12 cellular contexts compared by ENCODE assay signal in the genomic region with DNA sequence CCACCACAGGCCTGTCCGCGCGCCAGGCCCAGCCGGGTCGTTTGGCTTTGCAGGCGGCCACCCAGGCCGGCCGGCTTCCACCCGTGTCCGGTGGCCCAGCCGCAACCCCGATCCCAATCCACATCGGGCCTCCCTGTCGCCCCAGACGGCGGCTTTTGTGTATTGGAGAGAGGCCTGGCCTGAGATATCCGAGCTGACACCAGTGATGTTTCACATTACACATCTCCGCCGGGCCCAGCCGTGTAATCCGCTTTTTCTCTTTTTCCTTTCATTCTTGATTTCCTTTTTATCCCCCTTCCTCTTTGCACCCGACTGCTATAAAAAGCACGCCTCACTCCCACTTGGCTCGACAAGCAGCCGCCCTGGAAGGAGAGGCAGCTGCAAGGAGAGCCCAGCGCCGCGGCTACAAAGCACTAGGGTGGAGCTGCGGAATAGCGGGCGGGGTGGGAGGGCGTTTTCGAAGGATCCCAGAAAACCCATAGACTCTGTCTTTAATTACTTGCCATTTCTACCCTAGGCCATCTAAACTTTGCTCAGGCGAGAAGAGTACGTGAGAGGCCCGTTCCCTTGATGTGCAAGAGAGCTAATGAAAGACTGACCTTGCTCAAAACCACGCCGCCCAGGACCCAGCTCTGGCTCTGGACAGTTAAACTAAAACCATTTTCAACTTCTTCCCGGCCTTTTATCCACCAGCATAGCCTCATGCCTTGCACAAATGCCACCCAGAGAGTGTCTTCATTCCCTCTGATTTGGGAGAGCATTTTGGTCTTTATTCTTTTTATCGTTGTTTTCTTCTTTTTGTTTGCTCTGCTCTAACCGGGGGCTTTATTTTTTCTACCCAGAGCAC. TPM values are rescaled to one million over a fixed set of nuclear protein-coding genes. Genes with fewer than 3 reads are reported as not detected.
DNase-seq lines count a peak whose midpoint lies in the region; ATAC-seq, FAIRE-seq and TF ChIP-seq lines count a peak whose summit lies in the region.
"Had no signal": no experiment of that assay in that cellular context is flagged by ENCODE, and none has a peak within 500 bp of the region (broad histone marks: within the 10 kb centered on the region; RNA-seq: fewer than 3 reads in every experiment).

No MANE protein-coding gene starts in this region.

- H3K27me3 ChIP-seq in CD8-positive, alpha-beta memory T cell (ENCODE audit: insufficient read depth, low read length, poor library complexity, severe bottlenecking), result peaks cover 81% of the 10 kb centered on the region
- H3K27me3 ChIP-seq in endothelial cell of umbilical vein (ENCODE audit: control insufficient read depth in 2 of 2, insufficient read depth in 2 of 2, low read length in 2 of 2), result peaks cover 91 to 100% of the 10 kb centered on the region in 2 experiments

- no peak overlapping the region for H3K27ac Mint-ChIP-seq in CD8-positive, alpha-beta memory T cell
- H3K27ac Mint-ChIP-seq in HFFc6, result no peak overlapping the region
- H3K27ac Mint-ChIP-seq in naive thymus-derived CD8-positive, alpha-beta T cell, result no peak overlapping the region

- CTCF ChIA-PET in CD8-positive, alpha-beta memory T cell (lab: Charles Lee), result no interaction called here
- CTCF ChIA-PET in endothelial cell of umbilical vein (lab: Charles Lee), result interaction anchor here (0.8 to 1.0 kb wide), 2 partner anchors 33 to 1012 kb away, joined by 3 to 6 read pairs; no protein-coding TSS in a partner anchor

- no peaks in the 10 kb centered on the region for H3K9me3 ChIP-seq in CD8-positive, alpha-beta memory T cell (ENCODE audit: low read length)
- H3K9me3 ChIP-seq in endothelial cell of umbilical vein (replicated peaks; ENCODE audit: control insufficient read depth, insufficient read depth, low read length), result no peaks in the 10 kb centered on the region

- H3K27me3 Mint-ChIP-seq in CD8-positive, alpha-beta memory T cell, result peaks cover 77 to 93% of the 10 kb centered on the region in 2 donors
- H3K27me3 Mint-ChIP-seq in HFFc6 (ENCODE audit: insufficient read depth), result peaks cover 13% of the 10 kb centered on the region
- H3K27me3 Mint-ChIP-seq in naive thymus-derived CD8-positive, alpha-beta T cell, result peaks cover 54 to 100% (median 74%) of the 10 kb centered on the region in 5 donors

- TF ChIP-seq POLR2A in endothelial cell of umbilical vein (IDR thresholded peaks at IDR 0.05; ENCODE audit: low read depth, low read length) (no peak), GM12892 (IDR thresholded peaks at IDR 0.05; ENCODE audit: low read depth, low read length) (no peak)

- TF ChIP-seq CTCF in HFFc6 (IDR thresholded peaks at IDR 0.05) (no peak), endothelial cell of umbilical vein (IDR thresholded peaks at IDR 0.05; ENCODE audit: extremely low read depth in 1 of 2, insufficient read depth in 1 of 2, low read depth in 1 of 2, low read length in 2 of 2) (no peak)

- dilution Hi-C loops in endothelial cell of umbilical vein (cut with MboI; ENCODE audit: extremely low pct_ligation_motif_present, low sequenced_read_pairs), result no loop called here

- no peak overlapping the region for H3K9ac ChIP-seq in endothelial cell of umbilical vein (replicated peaks; ENCODE audit: extremely low read depth, insufficient read depth, low read length)

- intact Hi-C loops in endothelial cell of umbilical vein (cut with micrococcal nuclease), result loop anchor here (5.0 kb wide), 1 partner anchor 1898 kb away; a partner anchor contains a TSS

- no peaks in the 10 kb centered on the region for H3K9me1 ChIP-seq in endothelial cell of umbilical vein (replicated peaks; ENCODE audit: control insufficient read depth, extremely low read depth, insufficient read depth, low read length)

- no peak overlapping the region for H3K27ac ChIP-seq in CD8-positive, alpha-beta memory T cell (ENCODE audit: low read depth, low read length)
- no peak overlapping the region for H3K27ac ChIP-seq in endothelial cell of umbilical vein (ENCODE audit: insufficient read depth, low read depth, low read length)

- POLR2A ChIA-PET in CD8-positive, alpha-beta memory T cell (lab: Charles Lee), result no interaction called here
- POLR2A ChIA-PET in endothelial cell of umbilical vein (lab: Charles Lee), result no interaction called here
- POLR2A ChIA-PET in naive thymus-derived CD8-positive, alpha-beta T cell (lab: Charles Lee), result no interaction called here

- no peaks in the 10 kb centered on the region for H3K36me3 Mint-ChIP-seq in CD8-positive, alpha-beta memory T cell
- H3K36me3 Mint-ChIP-seq in HFFc6 (ENCODE audit: low read depth), result peaks cover 42% of the 10 kb centered on the region
- H3K36me3 Mint-ChIP-seq in naive thymus-derived CD8-positive, alpha-beta T cell, result peaks cover 1 to 15% (median 13%) of the 10 kb centered on the region in 3 donors

- H3K4me1 Mint-ChIP-seq in CD8-positive, alpha-beta memory T cell, result peaks cover 27 to 65% (median 35%) of the 10 kb centered on the region in 3 donors
- H3K4me1 Mint-ChIP-seq in HFFc6 (ENCODE audit: low read depth), result peaks cover 46% of the 10 kb centered on the region
- peaks cover 9 to 60% (median 47%) of the 10 kb centered on the region in 4 donors for H3K4me1 Mint-ChIP-seq in naive thymus-derived CD8-positive, alpha-beta T cell

- BruUV-seq in endothelial cell of umbilical vein (replicated peaks; lab: Mats Ljungman, UMichigan), result no TSS peak

- no peaks in the 10 kb centered on the region for H3K36me3 ChIP-seq in CD8-positive, alpha-beta memory T cell (ENCODE audit: insufficient read depth, low read length)
- H3K36me3 ChIP-seq in endothelial cell of umbilical vein (ENCODE audit: control insufficient read depth in 2 of 2, extremely low read depth in 1 of 2, insufficient read depth in 2 of 2, low read length in 2 of 2), result no peaks in the 10 kb centered on the region

- ATAC-seq in naive thymus-derived CD8-positive, alpha-beta T cell, result no peak
- ATAC-seq in GM21423 (IDR thresholded peaks at IDR 0.05; ENCODE audit: unreplicated experiment) (no peak), HG02610 (IDR thresholded peaks at IDR 0.05; ENCODE audit: unreplicated experiment) (no peak)

- no peak overlapping the region for H2AFZ ChIP-seq in endothelial cell of umbilical vein (ENCODE audit: low read depth, low read length)

- peak overlapping the region in 5 of 7 donors; percentile 11 to 55 (median 29) for H3K4me3 Mint-ChIP-seq in CD8-positive, alpha-beta memory T cell
- H3K4me3 Mint-ChIP-seq in HFFc6, result peak overlapping the region; percentile 97; the same call in 1 of the 2 replicates
- peak overlapping the region in 8 of 10 donors; percentile 28 to 73 (median 70) for H3K4me3 Mint-ChIP-seq in naive thymus-derived CD8-positive, alpha-beta T cell

- no peak overlapping the region for H3K4me2 ChIP-seq in endothelial cell of umbilical vein (ENCODE audit: insufficient read depth, low read length)

- H4K20me1 ChIP-seq in endothelial cell of umbilical vein (replicated peaks; ENCODE audit: control insufficient read depth, extremely low read depth, insufficient read depth, low read length), result peaks cover 3% of the 10 kb centered on the region

- H3K4me1 ChIP-seq in CD8-positive, alpha-beta memory T cell (ENCODE audit: insufficient read depth, low read length), result no peaks in the 10 kb centered on the region
- peaks cover 8% of the 10 kb centered on the region for H3K4me1 ChIP-seq in endothelial cell of umbilical vein (ENCODE audit: control insufficient read depth, extremely low read depth, insufficient read depth, low read length)

- FAIRE-seq in endothelial cell of umbilical vein (lab: Jason Lieb, UNC) (no peak), GM12892 (lab: Jason Lieb, UNC) (no peak)

- peaks cover 0 to 29% (median 13%) of the 10 kb centered on the region in 5 donors for H3K9me3 Mint-ChIP-seq in CD8-positive, alpha-beta memory T cell
- H3K9me3 Mint-ChIP-seq in HFFc6, result no peaks in the 10 kb centered on the region; the same call in 1 of the 2 replicates
- peaks cover 0 to 49% (median 8%) of the 10 kb centered on the region in 9 donors for H3K9me3 Mint-ChIP-seq in naive thymus-derived CD8-positive, alpha-beta T cell

- H3K4me3 ChIP-seq in CD8-positive, alpha-beta memory T cell (ENCODE audit: low read length), result no peak overlapping the region
- no peak overlapping the region for H3K4me3 ChIP-seq in endothelial cell of umbilical vein (replicated peaks in 1 of 3; ENCODE audit: insufficient read depth in 1 of 3, low read depth in 1 of 3, low read length in 3 of 3)

- no peaks in the 10 kb centered on the region for H3K79me2 ChIP-seq in endothelial cell of umbilical vein (ENCODE audit: control insufficient read depth, insufficient read depth, low read length)

- DNase-seq in CD8-positive, alpha-beta memory T cell, result no peak
- DNase-seq in HFFc6, result no peak
- DNase-seq in endothelial cell of umbilical vein (ENCODE audit: low read depth, low spot score), result no peak
- DNase-seq in naive thymus-derived CD8-positive, alpha-beta T cell, result no peak
- no peak for DNase-seq in NK-92 treated with Interleukin-12 subunit alpha and Interleukin-12 subunit beta, amount 100 ng/mL, for 24 hours (lab: John Stamatoyannopoulos, UW)
- no peak for DNase-seq in GM12892 (ENCODE audit: insufficient read length)
- DNase-seq: activated CD4-positive, alpha-beta T cell treated with anti-CD3 and anti-CD28 coated beads for 48 hours; NCI-H1694; nucleus accumbens; stimulated activated CD4-positive, alpha-beta T cell treated with anti-CD3 and anti-CD28 coated beads, Interleukin-4, amount 100 ng/mL, for 1 hour had no signal

TF ChIP-seq in endothelial cell of umbilical vein, 7 proteins besides CTCF, POLR2A, EP300 and RAD21:
- TF ChIP-seq EZH2 (IDR thresholded peaks at IDR 0.05; ENCODE audit: borderline replicate concordance, low read depth, low read length, severe bottlenecking), result peak; percentile 58
- TF ChIP-seq POLR2AphosphoS5 (IDR thresholded peaks at IDR 0.05; ENCODE audit: insufficient read depth, low read depth, low read length), result no peak
TF ChIP-seq in endothelial cell of umbilical vein: peak in this region for 1.

RNA-seq across cellular contexts. Expression of a gene that starts 3.3 kb away (rescaled TPM):
- not detected for total RNA-seq in CD8-positive, alpha-beta memory T cell
- polyA plus RNA-seq in CD8-positive, alpha-beta memory T cell, result not detected
- 10 to 100 TPM; 15.9 to 22.8 (median 17.9) TPM for total RNA-seq in HFFc6 (2021; fragmentation: NEBNext Ultra II Directional; extraction: Animal tissue kit (Norgen Biotek cat#: 25700))
- total RNA-seq in endothelial cell of umbilical vein, result 0.31 and 0.35 TPM in 2 replicates
- polyA plus RNA-seq in endothelial cell of umbilical vein, result 0.04 and 0.11 TPM in 2 replicates
- 0.09 TPM in 1 of 2 replicates, not detected in the other for polyA plus RNA-seq in endothelial cell of umbilical vein (2011; cell fraction: cytosol; rRNA removed)
- polyA plus RNA-seq in endothelial cell of umbilical vein (2011; cell fraction: nucleus; rRNA removed), result 0.16 and 0.18 TPM in 2 replicates
- not detected in 2 replicates for polyA plus RNA-seq in endothelial cell of umbilical vein (2012)
- not detected in 2 replicates for polyA minus RNA-seq in endothelial cell of umbilical vein
- polyA minus RNA-seq in endothelial cell of umbilical vein (2011; cell fraction: cytosol; rRNA and poly(A)+ RNA removed), result 3.9 TPM
- not detected in 2 replicates for polyA minus RNA-seq in endothelial cell of umbilical vein (2011; cell fraction: nucleus; rRNA and poly(A)+ RNA removed)
- not detected for total RNA-seq in naive thymus-derived CD8-positive, alpha-beta T cell
- polyA plus RNA-seq in naive thymus-derived CD8-positive, alpha-beta T cell, result not detected
- polyA plus RNA-seq in GM12892 (2012; ENCODE audit: missing spikeins), result not detected

Comparison
In these comparisons a context has a peak if more than half of its experiments do, and no peak if none do; other contexts are left out.
1. H3K4me3 Mint-ChIP-seq: peak in every context shown above with its lines; median percentile 97 in HFFc6; 70 in naive thymus-derived CD8-positive, alpha-beta T cell; 29 in CD8-positive, alpha-beta memory T cell.
2. RNA of a gene that starts 3.3 kb away (total RNA-seq): 15.9 to 22.8 TPM in HFFc6; 0.31 to 0.35 TPM in endothelial cell of umbilical vein, not detected in CD8-positive, alpha-beta memory T cell and not detected in naive thymus-derived CD8-positive, alpha-beta T cell; every median in the first group is over 10 times any median in the second.